ENCODE assay signal across 16 cellular contexts in genomic region chr20:47974234-47974878, GRCh38.
DNase-seq lines count a peak whose midpoint lies in the region; ATAC-seq, FAIRE-seq and TF ChIP-seq lines count a peak whose summit lies in the region.
"Had no signal": no experiment of that assay in that cellular context is flagged by ENCODE, and none has a peak within 500 bp of the region (broad histone marks: within the 10 kb centered on the region; RNA-seq: fewer than 3 reads in every experiment).

No MANE protein-coding gene starts in this region.

- intact Hi-C loops in posterior vena cava (cut with DNase I) = no loop called here

- H4K20me1 ChIP-seq in BLaER1 (no peaks in the 10 kb centered on the region), DND-41 (ENCODE audit: insufficient read depth, low read length) (no peaks in the 10 kb centered on the region), H1 (replicated peaks in 1 of 2; ENCODE audit: control insufficient read depth in 1 of 2, insufficient read depth in 2 of 2, low read length in 2 of 2) (no peaks in the 10 kb centered on the region)

- no peak for FAIRE-seq in H1 (lab: Jason Lieb, UNC)

- H3K4ac ChIP-seq in H1 (replicated peaks; ENCODE audit: insufficient read length, low read depth, low read length) = no peak overlapping the region

- H3K27ac ChIP-seq in BLaER1 = no peak overlapping the region
- H3K27ac ChIP-seq in DND-41 (ENCODE audit: low read length) = peak overlapping the region; percentile 100
- H3K27ac ChIP-seq in H1 (ENCODE audit: low read depth, low read length) = no peak overlapping the region

- H2BK120ac ChIP-seq in H1 (replicated peaks; ENCODE audit: low read depth, low read length) = no peak overlapping the region

- H3K4me3 ChIP-seq in BLaER1 = no peak overlapping the region
- H3K4me3 ChIP-seq in DND-41 (ENCODE audit: low read depth in 1 of 2, low read length in 2 of 2) = no peak overlapping the region
- H3K4me3 ChIP-seq in H1 (ENCODE audit: extremely low read depth in 1 of 4, insufficient read depth in 2 of 4, low read depth in 3 of 4, low read length in 4 of 4) = no peak overlapping the region

- H3K27me3 ChIP-seq in BLaER1 = no peaks in the 10 kb centered on the region
- H3K27me3 ChIP-seq in DND-41 (ENCODE audit: insufficient read depth, low read length, poor library complexity) = no peaks in the 10 kb centered on the region
- H3K27me3 ChIP-seq in H1 (replicated peaks in 1 of 4; ENCODE audit: control insufficient read depth in 3 of 4, extremely low read depth in 1 of 4, insufficient read depth in 3 of 4, low read length in 3 of 4) = no peaks in the 10 kb centered on the region

- ATAC-seq in DND-41 (ENCODE audit: insufficient read depth, low read depth) = no peak
- ATAC-seq in GM21515 (IDR thresholded peaks at IDR 0.05; ENCODE audit: unreplicated experiment) = no peak
- ATAC-seq: CD8-positive, alpha-beta T cell had no signal

- POLR2A ChIA-PET in H1 (lab: Charles Lee; ENCODE audit: partially characterized antibody) = no interaction called here

- no peak overlapping the region for H3K23ac ChIP-seq in H1 (ENCODE audit: insufficient read length)

- H2BK20ac ChIP-seq in H1 (ENCODE audit: low read length) = peak overlapping the region; percentile 89

- no peaks in the 10 kb centered on the region for H3K79me1 ChIP-seq in H1 (ENCODE audit: low read depth, low read length)

- H3K36me3 ChIP-seq in BLaER1 (no peaks in the 10 kb centered on the region), DND-41 (ENCODE audit: insufficient read depth, low read length) (no peaks in the 10 kb centered on the region), H1 (ENCODE audit: control insufficient read depth in 2 of 4, insufficient read depth in 4 of 4, low read length in 3 of 4) (no peaks in the 10 kb centered on the region)

- no peak overlapping the region for H3K14ac ChIP-seq in H1 (ENCODE audit: insufficient read length)

- no peak for TF ChIP-seq POLR2A in H1 (IDR thresholded peaks at IDR 0.05; ENCODE audit: control extremely low read depth in 1 of 2, low read depth in 2 of 2, low read length in 2 of 2)

- peak overlapping the region; percentile 93; the same call in 1 of the 2 replicates for H2AK5ac ChIP-seq in H1 (ENCODE audit: low read depth, low read length)

- DNase-seq in DND-41 (no peak), H1 (ENCODE audit: low read depth in 1 of 2, low spot score in 2 of 2) (no peak), posterior vena cava (ENCODE audit: low spot score) (peak; percentile 44), RKO (ENCODE audit: low spot score) (no peak)
- no peak for DNase-seq in activated T-cell treated with anti-CD3 and anti-CD28 coated beads, Interleukin-2, amount 50 U/mL, for 1 hour
- DNase-seq: CD8-positive, alpha-beta T cell; KG1; NCI-H1092; NCI-H1694; NCI-H2107; NCI-H345; NCI-H69; NK-92 treated with Interleukin-12 subunit alpha and Interleukin-12 subunit beta, amount 100 ng/mL, for 24 hours; SHP77 treated with DMSO at 0.1 percent for 48 hours had no signal

- H2BK5ac ChIP-seq in H1 (ENCODE audit: low read depth, low read length) = no peak overlapping the region; the same call in 1 of the 2 replicates

- H2BK15ac ChIP-seq in H1 (ENCODE audit: low read length) = peak overlapping the region; percentile 81

- no peak for TF ChIP-seq RAD21 in H1 (IDR thresholded peaks at IDR 0.05 in 1 of 2, conservative IDR thresholded peaks at IDR 0.05 in 1 of 2; ENCODE audit: low read depth in 2 of 2, low read length in 2 of 2)

- H3K18ac ChIP-seq in H1 (ENCODE audit: extremely low read depth, low read length) = peak overlapping the region; percentile 71; the same call in 1 of the 2 replicates

- peak overlapping the region; percentile 58 for H4K91ac ChIP-seq in H1 (replicated peaks; ENCODE audit: insufficient read length, low read length)

- CTCF ChIA-PET in H1 (lab: Charles Lee; ENCODE audit: partially characterized antibody) = interaction anchor here (1.0 to 1.7 kb wide), 2 partner anchors 26 to 296 kb away, joined by 4 read pairs; no protein-coding TSS in a partner anchor

- H3K9ac ChIP-seq in BLaER1 = no peak overlapping the region
- H3K9ac ChIP-seq in DND-41 (ENCODE audit: low read depth, low read length) = no peak overlapping the region
- no peak overlapping the region for H3K9ac ChIP-seq in H1 (replicated peaks in 1 of 4; ENCODE audit: extremely low read depth in 1 of 4, low read depth in 3 of 4, low read length in 3 of 4)

- no peaks in the 10 kb centered on the region for H3K9me3 ChIP-seq in BLaER1
- H3K9me3 ChIP-seq in DND-41 (ENCODE audit: insufficient read depth, low read length, severe bottlenecking) = no peaks in the 10 kb centered on the region
- no peaks in the 10 kb centered on the region for H3K9me3 ChIP-seq in H1 (ENCODE audit: insufficient read depth in 2 of 2, low read depth in 1 of 2, low read length in 1 of 2)

- peaks cover 46% of the 10 kb centered on the region for H3K4me1 ChIP-seq in BLaER1
- H3K4me1 ChIP-seq in DND-41 (ENCODE audit: insufficient read depth, low read length) = peaks cover 74% of the 10 kb centered on the region
- H3K4me1 ChIP-seq in H1 (replicated peaks in 1 of 4; ENCODE audit: control insufficient read depth in 3 of 4, insufficient read depth in 4 of 4, low read length in 3 of 4) = peaks cover 7 to 17% (median 13%) of the 10 kb centered on the region in 4 experiments

- no peak overlapping the region for H4K8ac ChIP-seq in H1 (ENCODE audit: extremely low read depth, insufficient read depth, low read length)

- H2BK12ac ChIP-seq in H1 (ENCODE audit: low read depth, low read length) = peak overlapping the region; percentile 98

- TF ChIP-seq CTCF in DND-41 (IDR thresholded peaks at IDR 0.05; ENCODE audit: borderline replicate concordance, extremely low read depth, low read length, poor library complexity, severe bottlenecking) (no peak), H1 (IDR thresholded peaks at IDR 0.05; ENCODE audit: control extremely low read depth in 1 of 3, insufficient read depth in 1 of 3, low read depth in 1 of 3, low read length in 3 of 3) (no peak)

- no peaks in the 10 kb centered on the region; the same call in none of the 2 replicates for H3K23me2 ChIP-seq in H1 (ENCODE audit: low read depth, low read length)

- no peak overlapping the region for H3K56ac ChIP-seq in H1 (replicated peaks; ENCODE audit: insufficient read length, low read depth, low read length)

- 86% methylated on average over 7 of the region's 8 CpGs; no CpG with 5 or more reads in 1 of the 2 experiments for WGBS in H1 (ENCODE audit: extremely low coverage in 1 of 2, insufficient coverage in 1 of 2, insufficient read length in 1 of 2, insufficient replicate concordance in 2 of 2, low coverage in 1 of 2, low lambda C conversion rate in 2 of 2, missing lambda C conversion rate in 1 of 2), 2 experiments

- H4K5ac ChIP-seq in H1 (ENCODE audit: insufficient read length, low read depth, low read length) = no peak overlapping the region

- no peak for TF ChIP-seq EP300 in H1 (IDR thresholded peaks at IDR 0.05; ENCODE audit: borderline replicate concordance in 1 of 2, low read depth in 2 of 2, low read length in 2 of 2)

- H3K79me2 ChIP-seq in DND-41 (ENCODE audit: insufficient read depth, low read length) = no peaks in the 10 kb centered on the region
- no peaks in the 10 kb centered on the region for H3K79me2 ChIP-seq in H1 (ENCODE audit: control insufficient read depth in 1 of 2, insufficient read depth in 2 of 2, low read length in 2 of 2)

- H3K4me2 ChIP-seq in BLaER1 = peak overlapping the region; percentile 36; the same call in 1 of the 2 replicates
- no peak overlapping the region for H3K4me2 ChIP-seq in DND-41 (ENCODE audit: insufficient read depth, low read length)
- H3K4me2 ChIP-seq in H1 (ENCODE audit: insufficient read depth in 1 of 2, low read depth in 2 of 2, low read length in 2 of 2) = no peak overlapping the region

- H2AFZ ChIP-seq in DND-41 (ENCODE audit: low read depth, low read length) = no peak overlapping the region
- no peak overlapping the region for H2AFZ ChIP-seq in H1 (ENCODE audit: low read length)

TF ChIP-seq in H1, 55 proteins besides CTCF, POLR2A, EP300 and RAD21:
- TF ChIP-seq SP4 (IDR thresholded peaks at IDR 0.05; ENCODE audit: low read length) = no peak
TF ChIP-seq in H1: peak in this region for 0.
